In genomic region chr10:72239409-72239808, GRCh38 we compare ENCODE assay signal across 1 cellular context.
TF ChIP-seq lines count a peak whose summit lies in the region.

No MANE protein-coding gene starts in this region.

TF ChIP-seq in A549, 52 proteins besides CTCF, POLR2A, EP300 and RAD21:
- no peak for TF ChIP-seq CBX2 (IDR thresholded peaks at IDR 0.05; ENCODE audit: borderline replicate concordance, low read depth)
- no peak for TF ChIP-seq SREBF2 (IDR thresholded peaks at IDR 0.05)
